22 cellular contexts compared by ENCODE assay signal in the genomic region with DNA sequence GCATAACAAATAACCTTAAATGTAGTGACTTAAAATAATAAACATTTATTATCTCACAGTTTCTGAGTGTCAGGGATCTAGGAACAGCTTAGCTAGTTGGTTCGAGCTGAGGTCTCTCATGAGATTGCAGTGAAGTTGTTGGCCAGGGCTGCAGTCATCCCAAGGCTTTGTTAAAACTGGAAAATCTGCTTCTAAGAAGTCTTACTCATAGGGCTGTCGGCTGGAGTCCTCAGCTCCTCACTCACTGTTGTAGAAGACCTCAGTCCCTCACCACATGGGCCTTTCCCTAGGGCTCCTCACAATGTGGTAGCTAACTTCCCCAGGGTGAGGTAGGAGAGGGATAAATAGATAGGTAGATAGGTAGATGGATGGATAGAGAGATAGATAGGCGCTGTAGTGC. TPM values are rescaled to one million over a fixed set of nuclear protein-coding genes. Genes with fewer than 3 reads are reported as not detected.
"Had no signal": no experiment of that assay in that cellular context is flagged by ENCODE, and none has a peak within 500 bp of the region (broad histone marks: within the 10 kb centered on the region; RNA-seq: fewer than 3 reads in every experiment).

No MANE protein-coding gene starts in this region.

- H3K27ac ChIP-seq: coronary artery, esophagus muscularis mucosa, hepatocyte, pancreas, tibial artery, upper lobe of left lung, uterus had no signal

- H3K36me3 ChIP-seq: esophagus muscularis mucosa, pancreas, tibial artery, upper lobe of left lung, uterus had no signal

- H3K4me3 ChIP-seq: coronary artery, esophagus muscularis mucosa, hepatocyte, lung, pancreas, tibial artery, upper lobe of left lung, uterus had no signal

- H3K9me3 ChIP-seq: esophagus muscularis mucosa, pancreas, tibial artery, upper lobe of left lung, uterus had no signal

- DNase-seq: effector CD4-positive, alpha-beta T cell; endodermal cell; foreskin melanocyte; head of caudate nucleus; left colon; left ventricle myocardium superior; mesendoderm; naive B cell; occipital lobe; pancreas; small intestine; stimulated activated CD4-positive, alpha-beta T cell treated with anti-CD3 and anti-CD28 coated beads, Interleukin-12 subunit alpha, Interleukin-12 subunit beta, amount 100 ng/mL, for 4 hours; stimulated activated naive CD4-positive, alpha-beta T cell; tibial artery; upper lobe of left lung; uterus had no signal

- H3K4me2 ChIP-seq: hepatocyte had no signal

- H3K79me2 ChIP-seq: hepatocyte had no signal

- ATAC-seq: left colon, left ventricle myocardium superior, pancreas, right cardiac atrium had no signal

- H2AFZ ChIP-seq: hepatocyte had no signal

- H3K27me3 ChIP-seq: esophagus muscularis mucosa, hepatocyte, pancreas, tibial artery, upper lobe of left lung, uterus had no signal

- H3K4me1 ChIP-seq: esophagus muscularis mucosa, pancreas, tibial artery, upper lobe of left lung, uterus had no signal

RNA-seq across cellular contexts. Expression of a gene that starts 20.8 kb away (rescaled TPM):
- total RNA-seq: kidney epithelial cell, left ventricle myocardium superior had no signal
